Comparison of ENCODE assay signal across 13 cellular contexts in the genomic region with DNA sequence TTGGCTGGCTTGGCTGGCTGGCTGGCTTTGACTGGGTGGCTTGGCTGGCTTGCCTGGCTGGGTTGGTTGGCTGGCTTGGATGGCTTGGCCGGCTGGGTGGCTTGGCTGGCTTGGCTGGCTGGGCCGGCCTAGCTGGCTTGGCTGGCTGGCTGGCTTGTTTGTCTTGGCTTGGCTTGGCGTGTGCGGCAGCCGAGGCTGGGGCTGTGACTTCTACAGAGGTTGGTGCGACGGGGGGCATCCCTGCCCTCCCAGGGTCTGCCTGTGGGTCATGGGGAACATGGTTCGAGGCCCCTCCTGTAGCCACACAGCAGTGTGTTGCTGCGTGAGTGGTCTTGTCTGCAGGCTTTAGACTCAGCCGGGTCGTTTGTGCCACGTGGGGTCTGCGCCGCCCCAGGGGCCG. TPM values are rescaled to one million over a fixed set of nuclear protein-coding genes. Genes with fewer than 3 reads are reported as not detected.
"Had no signal": no experiment of that assay in that cellular context is flagged by ENCODE, and none has a peak within 500 bp of the region (broad histone marks: within the 10 kb centered on the region; RNA-seq: fewer than 3 reads in every experiment).

No MANE protein-coding gene starts in this region.

RNA-seq across cellular contexts. Expression of gene TP53TG3D, which starts 33.1 kb away (rescaled TPM):
- total RNA-seq: glomerular endothelial cell; hepatocyte; left colon; liver; lung; natural killer cell treated with Interleukin-12 subunit alpha and Interleukin-12 subunit beta and Interleukin-15 and Interleukin-18, amount 100 ng/mL, for 72 hours; omental fat pad; psoas muscle; smooth muscle cell; stomach; thoracic aorta; ureter had no signal
- polyA plus RNA-seq: hepatocyte, neural cell, smooth muscle cell had no signal
